ENCODE assay signal across 15 cellular contexts in the genomic region with DNA sequence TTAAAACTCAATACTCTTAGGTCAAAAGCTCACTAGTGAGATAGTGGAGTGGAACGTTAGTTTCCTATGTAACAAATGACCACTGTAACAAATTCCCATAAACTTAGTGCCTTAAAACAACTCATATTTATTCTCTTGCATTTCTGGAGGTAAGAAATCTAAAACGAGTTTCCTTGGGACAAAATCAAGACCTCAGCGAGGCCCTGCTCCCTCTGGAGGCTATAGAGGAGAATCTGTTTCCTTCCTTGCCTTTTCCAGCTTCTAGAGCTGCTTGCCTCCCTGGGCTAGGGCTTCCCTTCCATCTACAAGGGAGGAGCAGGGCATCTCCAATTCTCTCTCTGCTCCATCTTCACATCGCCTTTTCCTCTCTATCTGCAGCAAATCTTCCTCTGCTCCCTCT. TPM values are rescaled to one million over a fixed set of nuclear protein-coding genes. Genes with fewer than 3 reads are reported as not detected.
DNase-seq lines count a peak whose midpoint lies in the region; ATAC-seq and TF ChIP-seq lines count a peak whose summit lies in the region.
"Had no signal": no experiment of that assay in that cellular context is flagged by ENCODE, and none has a peak within 500 bp of the region (broad histone marks: within the 10 kb centered on the region; RNA-seq: fewer than 3 reads in every experiment).

No MANE protein-coding gene starts in this region.

- H3K4me3 ChIP-seq in cardiac fibroblast (replicated peaks in 1 of 2; ENCODE audit: low read depth in 2 of 2, low read length in 2 of 2) = no peak overlapping the region
- H3K4me3 ChIP-seq: stomach had no signal

- no peak for ATAC-seq in HG02852 (IDR thresholded peaks at IDR 0.05; ENCODE audit: unreplicated experiment)
- ATAC-seq: activated naive CD4-positive, alpha-beta T cell treated with anti-CD3 and anti-CD28 coated beads, Interleukin-2, amount 50 U/mL, for 72 hours; effector memory CD8-positive, alpha-beta T cell; T-helper 17 cell had no signal

- DNase-seq in AG09319 (ENCODE audit: extremely low read depth, low read depth) = no peak
- peak; percentile 38 for DNase-seq in HT1080 (ENCODE audit: low read depth)
- DNase-seq in cardiac fibroblast (ENCODE audit: low read depth in 2 of 2) = peak; percentile 59 to 60
- peak; percentile 41 for DNase-seq in medulla oblongata (ENCODE audit: extremely low spot score)
- no peak for DNase-seq in occipital lobe (lab: John Stamatoyannopoulos, UW)
- no peak for DNase-seq in NCI-H345 (lab: John Stamatoyannopoulos, UW)
- no peak for DNase-seq in GDM1 (lab: John Stamatoyannopoulos, UW)
- DNase-seq: effector memory CD8-positive, alpha-beta T cell; NK-92 treated with Interleukin-12 subunit alpha and Interleukin-12 subunit beta, amount 100 ng/mL, for 24 hours; stimulated activated CD4-positive, alpha-beta T cell treated with anti-CD3 and anti-CD28 coated beads, Interleukin-4, amount 100 ng/mL, for 1 hour; stomach; T-helper 17 cell had no signal

- TF ChIP-seq CTCF in AG09319 (IDR thresholded peaks at IDR 0.05; ENCODE audit: low read depth, low read length) (peak; percentile 44), cardiac fibroblast (IDR thresholded peaks at IDR 0.05; ENCODE audit: low read depth, low read length) (peak; percentile 43)

RNA-seq across cellular contexts. Expression of a gene that starts 32.0 kb away (rescaled TPM):
- 1.8 and 2.7 TPM in 2 replicates for total RNA-seq in HT1080 (2014; rRNA removed; shearing (Covaris generic))
- polyA plus RNA-seq in HT1080 (2015; cell fraction: cytosol; rRNA removed) = 2.9 and 5.3 TPM in 2 replicates
- polyA plus RNA-seq in HT1080 (2015; cell fraction: nucleus; rRNA removed) = 4.6 and 5.8 TPM in 2 replicates
- total RNA-seq in occipital lobe = 11.2 TPM
- total RNA-seq: activated naive CD4-positive, alpha-beta T cell treated with anti-CD3 and anti-CD28 coated beads, Interleukin-2, amount 50 U/mL, for 72 hours had no signal
- polyA plus RNA-seq: CD14-positive monocyte had no signal

Comparison
In these comparisons a context has a peak if more than half of its experiments do, and no peak if none do; other contexts are left out.
1. DNase-seq: peak in HT1080 (single experiment), cardiac fibroblast (2 of 2) and medulla oblongata (single experiment); none in AG09319 (single experiment), occipital lobe (single experiment), NCI-H345 (single experiment) and GDM1 (single experiment).